In the genomic region with DNA sequence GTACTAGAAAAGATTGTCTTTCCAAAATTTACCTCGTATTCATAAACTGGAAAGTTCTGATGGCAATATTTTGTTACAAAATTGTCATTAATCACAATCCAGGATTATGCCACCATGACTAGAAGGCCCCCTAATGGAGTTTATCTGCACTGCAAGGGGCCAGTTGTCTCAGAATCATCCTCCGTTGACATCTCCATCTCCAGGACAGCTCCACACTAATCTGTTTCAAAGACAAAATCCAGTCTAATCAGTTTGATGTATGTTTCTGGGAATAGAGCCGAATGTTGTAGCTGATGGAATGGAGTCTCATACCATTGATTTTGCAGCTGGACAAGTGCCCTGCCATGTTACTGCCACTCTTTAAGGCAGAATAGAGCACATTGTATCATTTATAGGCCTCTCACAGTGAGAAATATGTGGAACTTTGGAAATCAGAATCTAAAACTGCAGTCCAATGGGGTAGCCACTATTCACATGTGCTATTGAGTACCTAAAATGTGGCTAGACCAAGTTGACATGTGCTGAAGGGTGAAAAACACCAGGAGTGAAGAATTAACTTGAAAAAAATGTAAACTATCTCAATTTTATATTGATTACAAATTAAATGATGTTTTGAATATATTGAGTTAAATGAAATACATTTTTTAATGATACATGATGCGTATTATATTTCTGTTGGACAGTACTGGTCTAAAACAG, we compare ENCODE assay signal across 9 cellular contexts. TPM values are rescaled to one million over a fixed set of nuclear protein-coding genes. Genes with fewer than 3 reads are reported as not detected.
A peak's percentile ranks its signal among the peaks of the same experiment; 100 is the strongest.
DNase-seq lines count a peak whose midpoint lies in the region; ATAC-seq and TF ChIP-seq lines count a peak whose summit lies in the region.
"Had no signal": no experiment of that assay in that cellular context is flagged by ENCODE, and none has a peak within 500 bp of the region (broad histone marks: within the 10 kb centered on the region; RNA-seq: fewer than 3 reads in every experiment).

No MANE protein-coding gene starts in this region.

- CTCF ChIA-PET in HEK293T (lab: Yijun Ruan, JAX), result interaction anchor here (1.0 to 1.2 kb wide), 2 partner anchors 17 to 21 kb away, joined by 4 read pairs; no protein-coding TSS in a partner anchor
- CTCF ChIA-PET in activated CD4-positive, alpha-beta memory T cell treated with anti-CD3 and anti-CD28 coated beads for 36 hours (lab: Charles Lee), result interaction anchor here (0.7 to 2.7 kb wide), 13 partner anchors 14 to 300 kb away, joined by 3 to 22 read pairs (median 4); partner anchors contain the start of genes IL6 and TOMM7

- intact Hi-C loops in activated CD4-positive, alpha-beta memory T cell treated with anti-CD3 and anti-CD28 coated beads for 36 hours (cut with micrococcal nuclease), result no loop called here

- H3K9me3 Mint-ChIP-seq in activated CD4-positive, alpha-beta memory T cell treated with anti-CD3 and anti-CD28 coated beads for 36 hours, result no peaks in the 10 kb centered on the region
- H3K9me3 Mint-ChIP-seq: dendritic cell treated with granulocyte-macrophage colony-stimulating factor and Interleukin-4, amounts not matched to agents 40 ng/mL and 50 ng/mL, for 4 days had no signal

- peak; percentile 21 to 52 for TF ChIP-seq RAD21 in liver (IDR thresholded peaks at IDR 0.05)

- H3K27ac Mint-ChIP-seq in activated CD4-positive, alpha-beta memory T cell treated with anti-CD3 and anti-CD28 coated beads for 36 hours, result no peak overlapping the region
- H3K27ac Mint-ChIP-seq: dendritic cell treated with granulocyte-macrophage colony-stimulating factor and Interleukin-4, amounts not matched to agents 40 ng/mL and 50 ng/mL, for 4 days had no signal

- DNase-seq in BE2C, result peak; percentile 40
- peak; percentile 43 for DNase-seq in HEK293T (ENCODE audit: extremely low spot score)
- DNase-seq in activated CD4-positive, alpha-beta memory T cell treated with anti-CD3 and anti-CD28 coated beads for 36 hours, result peak; percentile 29
- no peak for DNase-seq in DMS79 (lab: John Stamatoyannopoulos, UW)
- DNase-seq in SHP77 (lab: John Stamatoyannopoulos, UW), result no peak

- POLR2A ChIA-PET in HEK293T (lab: Yijun Ruan, JAX), result interaction anchor here (1.0 kb wide), 1 partner anchor 37 kb away, joined by 3 read pairs; no protein-coding TSS in a partner anchor
- POLR2A ChIA-PET in activated CD4-positive, alpha-beta memory T cell treated with anti-CD3 and anti-CD28 coated beads for 36 hours (lab: Charles Lee), result no interaction called here

- H3K27ac ChIP-seq in liver (ENCODE audit: low read depth in 1 of 2, low read length in 2 of 2), result no peak overlapping the region

- H3K36me3 Mint-ChIP-seq in activated CD4-positive, alpha-beta memory T cell treated with anti-CD3 and anti-CD28 coated beads for 36 hours, result peaks cover 65% of the 10 kb centered on the region

- H3K4me1 ChIP-seq in BE2C (peaks cover 6% of the 10 kb centered on the region), liver (ENCODE audit: control insufficient read depth in 4 of 4, insufficient read depth in 4 of 4, low read length in 3 of 4) (peaks cover 4 to 22% (median 11%) of the 10 kb centered on the region in 4 donors)

- H3K9ac ChIP-seq in liver (ENCODE audit: low read depth in 1 of 2, low read length in 2 of 2), result no peak overlapping the region

- no peak for ATAC-seq in GM21825 (IDR thresholded peaks at IDR 0.05; ENCODE audit: unreplicated experiment)
- ATAC-seq in HG03520 (IDR thresholded peaks at IDR 0.05; ENCODE audit: unreplicated experiment), result no peak

- H3K4me1 Mint-ChIP-seq in activated CD4-positive, alpha-beta memory T cell treated with anti-CD3 and anti-CD28 coated beads for 36 hours (ENCODE audit: low read depth), result peaks cover 37% of the 10 kb centered on the region

- H3K27me3 ChIP-seq in BE2C (no peaks in the 10 kb centered on the region), liver (ENCODE audit: control insufficient read depth in 4 of 4, insufficient read depth in 4 of 4, low read length in 3 of 4) (no peaks in the 10 kb centered on the region)

- no peak overlapping the region for H3K4me3 Mint-ChIP-seq in activated CD4-positive, alpha-beta memory T cell treated with anti-CD3 and anti-CD28 coated beads for 36 hours
- H3K4me3 Mint-ChIP-seq: dendritic cell treated with granulocyte-macrophage colony-stimulating factor and Interleukin-4, amounts not matched to agents 40 ng/mL and 50 ng/mL, for 4 days had no signal

- H3K36me3 ChIP-seq in BE2C (peaks cover 5% of the 10 kb centered on the region), liver (ENCODE audit: control insufficient read depth in 4 of 4, insufficient read depth in 3 of 4, low read depth in 1 of 4, low read length in 3 of 4) (peaks cover 0 to 7% (median 3%) of the 10 kb centered on the region in 4 donors)

- no peak overlapping the region for H3K4me3 ChIP-seq in BE2C (ENCODE audit: low read depth, low read length)
- H3K4me3 ChIP-seq in liver (ENCODE audit: low read depth in 1 of 3, low read length in 3 of 3), result no peak overlapping the region

- no peaks in the 10 kb centered on the region for H3K9me3 ChIP-seq in BE2C
- H3K9me3 ChIP-seq in liver (ENCODE audit: control insufficient read depth in 4 of 4, low read length in 3 of 4), result no peaks in the 10 kb centered on the region

- TF ChIP-seq CTCF in BE2C (IDR thresholded peaks at IDR 0.05; ENCODE audit: low read depth, low read length), result peak; percentile 66
- TF ChIP-seq CTCF in liver (IDR thresholded peaks at IDR 0.05; ENCODE audit: low read depth, low read length, missing input control), result peak; percentile 41

- WGBS in liver, result 90% methylated on average over 4 of the region's 4 CpGs

- H3K27me3 Mint-ChIP-seq in activated CD4-positive, alpha-beta memory T cell treated with anti-CD3 and anti-CD28 coated beads for 36 hours, result no peaks in the 10 kb centered on the region
- H3K27me3 Mint-ChIP-seq: dendritic cell treated with granulocyte-macrophage colony-stimulating factor and Interleukin-4, amounts not matched to agents 40 ng/mL and 50 ng/mL, for 4 days had no signal

TF ChIP-seq in HEK293T, 16 proteins besides CTCF, POLR2A, EP300 and RAD21:
- TF ChIP-seq, protein P1, sequence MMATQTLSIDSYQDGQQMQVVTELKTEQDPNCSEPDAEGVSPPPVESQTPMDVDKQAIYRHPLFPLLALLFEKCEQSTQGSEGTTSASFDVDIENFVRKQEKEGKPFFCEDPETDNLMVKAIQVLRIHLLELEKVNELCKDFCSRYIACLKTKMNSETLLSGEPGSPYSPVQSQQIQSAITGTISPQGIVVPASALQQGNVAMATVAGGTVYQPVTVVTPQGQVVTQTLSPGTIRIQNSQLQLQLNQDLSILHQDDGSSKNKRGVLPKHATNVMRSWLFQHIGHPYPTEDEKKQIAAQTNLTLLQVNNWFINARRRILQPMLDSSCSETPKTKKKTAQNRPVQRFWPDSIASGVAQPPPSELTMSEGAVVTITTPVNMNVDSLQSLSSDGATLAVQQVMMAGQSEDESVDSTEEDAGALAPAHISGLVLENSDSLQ (IDR thresholded peaks at IDR 0.05), result peak; percentile 72
- no peak for TF ChIP-seq HDGF (IDR thresholded peaks at IDR 0.05; ENCODE audit: borderline replicate concordance)

TF ChIP-seq in liver, 16 proteins besides CTCF, POLR2A, EP300 and RAD21:
- TF ChIP-seq JUND (IDR thresholded peaks at IDR 0.05) (no peak), FOXA1 (IDR thresholded peaks at IDR 0.05) (no peak), SP1 (IDR thresholded peaks at IDR 0.05) (no peak), GABPA (IDR thresholded peaks at IDR 0.05 in 1 of 2, conservative IDR thresholded peaks at IDR 0.05 in 1 of 2) (no peak), RXRA (IDR thresholded peaks at IDR 0.05) (no peak)
- TF ChIP-seq, protein P2, sequence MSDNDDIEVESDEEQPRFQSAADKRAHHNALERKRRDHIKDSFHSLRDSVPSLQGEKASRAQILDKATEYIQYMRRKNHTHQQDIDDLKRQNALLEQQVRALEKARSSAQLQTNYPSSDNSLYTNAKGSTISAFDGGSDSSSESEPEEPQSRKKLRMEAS (IDR thresholded peaks at IDR 0.05), result no peak

RNA-seq across cellular contexts. Expression of gene TOMM7, which starts 38.3 kb away (rescaled TPM):
- 1,027 TPM for polyA plus RNA-seq in BE2C (2012; ENCODE audit: insufficient read depth, insufficient read length, low read depth)
- 100 to 1,000 TPM; 277 to 279 TPM for total RNA-seq in activated CD4-positive, alpha-beta memory T cell treated with anti-CD3 and anti-CD28 coated beads for 36 hours
- 10 to 100 TPM; 39.2 to 73.7 TPM for total RNA-seq in liver
- 100 to 1,000 TPM; 200 to 271 TPM for polyA plus RNA-seq in liver

Comparison
In these comparisons a context has a peak if more than half of its experiments do, and no peak if none do; other contexts are left out.
1. DNase-seq: peak in BE2C (single experiment), HEK293T (single experiment) and activated CD4-positive, alpha-beta memory T cell treated with anti-CD3 and anti-CD28 coated beads for 36 hours (single experiment); none in DMS79 (single experiment) and SHP77 (0 of 2).